Comparison of ENCODE assay signal across 9 cellular contexts in the genomic region with DNA sequence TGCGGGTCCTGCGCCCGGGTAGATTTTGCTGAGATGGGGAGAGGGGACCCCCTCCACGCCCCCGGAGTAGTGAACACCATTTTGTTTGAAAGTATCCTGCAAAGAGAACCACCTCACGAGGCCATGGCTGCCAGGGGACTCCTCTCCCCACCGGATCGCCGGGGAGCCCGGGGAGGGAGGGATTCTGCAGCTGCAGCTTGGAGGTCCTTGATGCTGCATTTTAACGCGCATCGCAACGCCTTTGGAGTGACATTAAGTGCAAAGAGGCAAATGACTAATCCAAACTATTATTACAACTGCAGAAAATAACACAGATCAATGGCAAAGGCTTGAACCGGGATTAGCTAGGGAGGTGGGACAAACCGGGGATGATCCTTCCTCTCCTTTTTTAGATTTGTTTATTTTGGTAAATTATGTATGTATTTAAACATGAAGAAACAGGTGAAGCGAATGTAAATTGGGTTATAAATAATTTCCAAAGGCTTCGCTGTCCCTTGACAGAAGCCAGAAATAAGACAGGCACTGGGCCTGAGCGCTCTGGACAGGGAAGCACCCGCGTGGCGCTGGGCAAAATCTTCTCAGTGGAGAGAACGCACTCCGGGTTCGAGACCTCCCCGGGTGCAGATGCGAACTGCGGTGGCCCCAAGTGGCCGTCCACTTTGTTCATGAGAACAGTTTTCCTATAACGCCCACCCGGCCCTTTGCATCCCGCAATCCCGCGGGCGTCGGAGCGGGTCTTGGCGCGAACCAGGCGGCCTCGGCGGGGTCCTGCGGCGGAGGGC. TPM values are rescaled to one million over a fixed set of nuclear protein-coding genes. Genes with fewer than 3 reads are reported as not detected.
DNase-seq lines count a peak whose midpoint lies in the region; ATAC-seq, FAIRE-seq and TF ChIP-seq lines count a peak whose summit lies in the region.
"Had no signal": no experiment of that assay in that cellular context is flagged by ENCODE, and none has a peak within 500 bp of the region (broad histone marks: within the 10 kb centered on the region; RNA-seq: fewer than 3 reads in every experiment).

No MANE protein-coding gene starts in this region.

- ATAC-seq in left cardiac atrium = no peak
- no peak for ATAC-seq in activated T-cell treated with anti-CD3 and anti-CD28 coated beads, Interleukin-2, amount 50 U/mL, for 72 hours (replicated peaks in 1 of 2)
- no peak for ATAC-seq in mucosa of descending colon

- TF ChIP-seq CTCF in cardiac muscle cell (IDR thresholded peaks at IDR 0.05; ENCODE audit: low read depth, low read length) (no peak), transverse colon (IDR thresholded peaks at IDR 0.05) (no peak), mucosa of descending colon (IDR thresholded peaks at IDR 0.05) (no peak)

- DNase-seq in cardiac muscle cell (ENCODE audit: low read depth in 1 of 2, low spot score in 1 of 2) (no peak), left cardiac atrium (no peak), left kidney (ENCODE audit: low read depth, low spot score) (peak; percentile 30), transverse colon (no peak), GM12892 (ENCODE audit: insufficient read length) (no peak), mucosa of descending colon (no peak)
- DNase-seq in activated T-cell treated with anti-CD3 and anti-CD28 coated beads, Interleukin-2, amount 50 U/mL, for 72 hours = peak; percentile 2 to 3
- no peak for DNase-seq in stimulated activated CD8-positive, alpha-beta memory T cell treated with anti-CD3 and anti-CD28 coated beads, Interleukin-4, amount 100 ng/mL, for 48 hours

- H3K27ac ChIP-seq in cardiac muscle cell (no peak overlapping the region), transverse colon (no peak overlapping the region)

- TF ChIP-seq POLR2A in transverse colon (IDR thresholded peaks at IDR 0.05) (no peak), GM12892 (IDR thresholded peaks at IDR 0.05; ENCODE audit: low read depth, low read length) (no peak)

- no peak for FAIRE-seq in GM12892 (lab: Jason Lieb, UNC)

- H3K4me3 ChIP-seq in cardiac muscle cell (peak overlapping the region; percentile 71), transverse colon (peak overlapping the region in 3 of 4 donors; percentile 11 to 44 (median 33)), mucosa of descending colon (no peak overlapping the region)

- H3K27me3 Mint-ChIP-seq in activated T-cell treated with anti-CD3 and anti-CD28 coated beads, Interleukin-2, amount 50 U/mL, for 72 hours (ENCODE audit: low read depth) = peaks cover 50% of the 10 kb centered on the region

- TF ChIP-seq EP300 in transverse colon (IDR thresholded peaks at IDR 0.05; ENCODE audit: low read depth) = no peak

- in situ Hi-C loops in transverse colon (cut with MboI; ENCODE audit: low pct_ligation_motif_present in 1 of 4, low pct_unique_long_range_greater_than_20kb in 1 of 4, low sequenced_read_pairs in 3 of 4) = loop anchor here in 3 of 4 donors (10.0 kb wide), 2 partner anchors 78 to 98 kb away; no protein-coding TSS in a partner anchor

- no peaks in the 10 kb centered on the region for H3K36me3 Mint-ChIP-seq in activated T-cell treated with anti-CD3 and anti-CD28 coated beads, Interleukin-2, amount 50 U/mL, for 72 hours (ENCODE audit: insufficient read depth in 2 of 2)

- H3K9me3 ChIP-seq in cardiac muscle cell (ENCODE audit: low read depth) (no peaks in the 10 kb centered on the region), transverse colon (no peaks in the 10 kb centered on the region), mucosa of descending colon (no peaks in the 10 kb centered on the region)

- H3K27me3 ChIP-seq in cardiac muscle cell = peaks cover 78% of the 10 kb centered on the region
- peaks cover 100% of the 10 kb centered on the region for H3K27me3 ChIP-seq in transverse colon

- H3K9me3 Mint-ChIP-seq in activated T-cell treated with anti-CD3 and anti-CD28 coated beads, Interleukin-2, amount 50 U/mL, for 72 hours = no peaks in the 10 kb centered on the region

- H3K27ac Mint-ChIP-seq in activated T-cell treated with anti-CD3 and anti-CD28 coated beads, Interleukin-2, amount 50 U/mL, for 72 hours = no peak overlapping the region

- peak overlapping the region; percentile 72 to 75 for H3K4me3 Mint-ChIP-seq in activated T-cell treated with anti-CD3 and anti-CD28 coated beads, Interleukin-2, amount 50 U/mL, for 72 hours

- H3K4me1 Mint-ChIP-seq in activated T-cell treated with anti-CD3 and anti-CD28 coated beads, Interleukin-2, amount 50 U/mL, for 72 hours (ENCODE audit: low read depth) = peaks cover 19% of the 10 kb centered on the region

- H3K36me3 ChIP-seq in cardiac muscle cell (no peaks in the 10 kb centered on the region), transverse colon (no peaks in the 10 kb centered on the region), mucosa of descending colon (ENCODE audit: low read depth) (no peaks in the 10 kb centered on the region)

- intact Hi-C loops in left cardiac atrium (cut with DNase I) = loop anchor here (1.0 to 5.0 kb wide), 3 partner anchors 76 to 96 kb away; no protein-coding TSS in a partner anchor
- intact Hi-C loops in transverse colon (cut with DNase I; ENCODE audit: low total_unique reads) = loop anchor here (5.0 kb wide), 1 partner anchor 95 kb away; no protein-coding TSS in a partner anchor
- intact Hi-C loops in mucosa of descending colon (cut with DNase I, micrococcal nuclease) = loop anchor here (5.0 kb wide), 1 partner anchor 95 kb away; no protein-coding TSS in a partner anchor

- 8 to 10% methylated on average over 6 to 43 of the region's 44 CpGs for WGBS in transverse colon (ENCODE audit: low coverage in 1 of 2), 2 donors

- H3K4me1 ChIP-seq in cardiac muscle cell (ENCODE audit: low read depth) (no peaks in the 10 kb centered on the region), transverse colon (peaks cover 23 to 35% (median 29%) of the 10 kb centered on the region in 4 donors), mucosa of descending colon (ENCODE audit: low read depth) (peaks cover 23% of the 10 kb centered on the region)

RNA-seq across cellular contexts. Expression of gene DPYSL5, which starts 0.9 kb away (rescaled TPM):
- 4.1 and 4.5 TPM in 2 replicates for total RNA-seq in cardiac muscle cell
- polyA plus RNA-seq in cardiac muscle cell = 3.7 and 5.6 TPM in 2 replicates
- not detected for total RNA-seq in left cardiac atrium
- total RNA-seq in activated T-cell treated with anti-CD3 and anti-CD28 coated beads, Interleukin-2, amount 50 U/mL, for 72 hours = not detected
- under 1 TPM in 1 of 4 donors, not detected in 3; 0.32 TPM for total RNA-seq in transverse colon
- not detected for polyA plus RNA-seq in GM12892 (2012; ENCODE audit: missing spikeins)
- 1 to 10 TPM in 1 of 3 donors, under 1 TPM in 2; 0.24 to 1.3 (median 0.38) TPM for total RNA-seq in mucosa of descending colon
- total RNA-seq: glomerular endothelial cell had no signal

Comparison
In these comparisons a context has a peak if more than half of its experiments do, and no peak if none do; other contexts are left out.
1. DNase-seq: peak in activated T-cell treated with anti-CD3 and anti-CD28 coated beads, Interleukin-2, amount 50 U/mL, for 72 hours (2 of 2) and left kidney (single experiment); none in cardiac muscle cell (0 of 2), left cardiac atrium (single experiment), transverse colon (single experiment), stimulated activated CD8-positive, alpha-beta memory T cell treated with anti-CD3 and anti-CD28 coated beads, Interleukin-4, amount 100 ng/mL, for 48 hours (single experiment), GM12892 (single experiment) and mucosa of descending colon (0 of 3).